ENCODE assay signal across 23 cellular contexts in the genomic region with DNA sequence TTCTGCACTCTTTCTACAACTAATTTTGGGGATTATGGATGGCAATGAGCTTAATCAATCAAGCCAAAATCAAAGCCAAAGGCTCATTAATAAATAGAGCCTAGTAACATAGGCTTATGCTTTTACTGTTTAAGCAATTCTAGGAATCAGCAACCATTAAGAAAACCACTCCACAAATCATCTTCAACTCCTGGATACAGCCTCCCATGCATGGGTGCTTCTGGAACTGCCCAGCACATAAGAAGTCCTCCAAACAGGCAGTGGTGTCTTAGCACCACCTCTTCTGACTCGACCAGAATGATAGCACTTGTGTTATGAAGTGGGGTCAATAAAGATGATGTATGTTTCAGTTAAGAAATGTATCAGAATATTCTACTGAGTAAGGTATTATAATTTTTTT.
"Had no signal": no experiment of that assay in that cellular context is flagged by ENCODE, and none has a peak within 500 bp of the region (broad histone marks: within the 10 kb centered on the region; RNA-seq: fewer than 3 reads in every experiment).

No MANE protein-coding gene starts in this region.

- H3K9me3 Mint-ChIP-seq: activated B cell treated with CpG ODN at 0.5 μM for 24 hours; activated naive CD8-positive, alpha-beta T cell treated with anti-CD3 and anti-CD28 coated beads for 36 hours; activated T-cell treated with anti-CD3 and anti-CD28 coated beads, Interleukin-2, amount 50 U/mL, for 4 hours; activated T-helper 2 cell treated with anti-CD3 and anti-CD28 coated beads, Interferon-gamma antibody, Interleukin-2, Interleukin-4, amounts not matched to agents 10 μg/mL and 5 μg/mL and 100 μg/mL, durations not matched to agents 14 hours and 24 hours and 36 hours; nephron progenitor cell; T-helper 1 cell treated with Interleukin-12 subunit alpha and Interleukin-12 subunit beta and Interleukin-4 antibody, amounts not matched to agents 30 μg/mL and 1 μg/mL, for 36 hours had no signal

- H3K9me3 ChIP-seq: right lobe of liver, thoracic aorta had no signal

- H2AFZ ChIP-seq: parathyroid adenoma had no signal

- H3K9ac ChIP-seq: parathyroid adenoma had no signal

- H3K27ac ChIP-seq: coronary artery, parathyroid adenoma, right lobe of liver, thoracic aorta had no signal

- H3K4me3 ChIP-seq: coronary artery, right lobe of liver, thoracic aorta had no signal

- FAIRE-seq: bronchial epithelial cell had no signal

- H3K4me3 Mint-ChIP-seq: activated B cell treated with CpG ODN at 0.5 μM for 24 hours; activated CD4-positive, alpha-beta T cell treated with anti-CD3 and anti-CD28 coated beads for 36 hours; activated naive CD8-positive, alpha-beta T cell treated with anti-CD3 and anti-CD28 coated beads for 36 hours; activated T-cell treated with anti-CD3 and anti-CD28 coated beads, Interleukin-2, amount 50 U/mL, for 4 hours; endodermal cell; nephron progenitor cell; T-helper 1 cell treated with Interleukin-12 subunit alpha and Interleukin-12 subunit beta and Interleukin-4 antibody, amounts not matched to agents 30 μg/mL and 1 μg/mL, for 36 hours had no signal

- H3K4me1 Mint-ChIP-seq: activated B cell treated with CpG ODN at 0.5 μM for 24 hours; activated CD4-positive, alpha-beta T cell treated with anti-CD3 and anti-CD28 coated beads for 36 hours; activated naive CD8-positive, alpha-beta T cell treated with anti-CD3 and anti-CD28 coated beads for 36 hours had no signal

- H3K4me1 ChIP-seq: parathyroid adenoma, right lobe of liver had no signal

- H3K27ac Mint-ChIP-seq: activated B cell treated with CpG ODN at 0.5 μM for 24 hours; activated CD4-positive, alpha-beta T cell treated with anti-CD3 and anti-CD28 coated beads for 36 hours; activated naive CD8-positive, alpha-beta T cell treated with anti-CD3 and anti-CD28 coated beads for 36 hours; activated T-helper 2 cell treated with anti-CD3 and anti-CD28 coated beads, Interferon-gamma antibody, Interleukin-2, Interleukin-4, amounts not matched to agents 10 μg/mL and 5 μg/mL and 100 μg/mL, durations not matched to agents 14 hours and 24 hours and 36 hours; endodermal cell; nephron progenitor cell; T-helper 1 cell treated with Interleukin-12 subunit alpha and Interleukin-12 subunit beta and Interleukin-4 antibody, amounts not matched to agents 30 μg/mL and 1 μg/mL, for 36 hours had no signal

- H3K36me3 ChIP-seq: right lobe of liver, thoracic aorta had no signal

- H3K27me3 ChIP-seq: right lobe of liver had no signal

- H3K36me3 Mint-ChIP-seq: activated naive CD8-positive, alpha-beta T cell treated with anti-CD3 and anti-CD28 coated beads for 36 hours had no signal

- H3K79me2 ChIP-seq: parathyroid adenoma had no signal

- DNase-seq: activated B cell treated with CpG ODN at 0.5 μM for 24 hours; activated CD4-positive, alpha-beta T cell treated with anti-CD3 and anti-CD28 coated beads for 36 hours; activated CD4-positive, alpha-beta T cell treated with anti-CD3 and anti-CD28 coated beads, Interleukin-2, amount 50 U/mL, for 48 hours; activated CD8-positive, alpha-beta memory T cell treated with anti-CD3 and anti-CD28 coated beads, Interleukin-2, amount 50 U/mL, for 48 hours; activated naive CD4-positive, alpha-beta T cell treated with Interleukin-2 at 50 U/mL for 16 hours; activated naive CD8-positive, alpha-beta T cell treated with anti-CD3 and anti-CD28 coated beads for 36 hours; activated T-cell treated with anti-CD3 and anti-CD28 coated beads, Interleukin-2, amount 50 U/mL, for 4 hours; amygdala; cerebellar nuclear complex; endodermal cell; left ventricle myocardium superior; nephron progenitor cell; right lobe of liver; small intestine; stimulated activated CD4-positive, alpha-beta T cell treated with anti-CD3 and anti-CD28 coated beads, Interleukin-4, amount 100 ng/mL, for 1 hour; stimulated activated naive CD4-positive, alpha-beta T cell treated with Interleukin-2 at 50 U/mL for 16 hours; T1000 had no signal
